Comparison of ENCODE assay signal across 23 cellular contexts in genomic region chr15:83578706-83579105, GRCh38.
"Had no signal": no experiment of that assay in that cellular context is flagged by ENCODE, and none has a peak within 500 bp of the region (broad histone marks: within the 10 kb centered on the region; RNA-seq: fewer than 3 reads in every experiment).

No MANE protein-coding gene starts in this region.

- H3K27ac ChIP-seq: coronary artery, epithelial cell of prostate, esophagus squamous epithelium, gastrocnemius medialis, heart right ventricle, left lung, lower lobe of right lung had no signal

- H3K4me3 ChIP-seq: coronary artery, dorsolateral prefrontal cortex, esophagus squamous epithelium, gastrocnemius medialis, heart right ventricle, left lung, lower lobe of right lung, mucosa of descending colon had no signal

- H3K4me1 ChIP-seq: esophagus squamous epithelium, gastrocnemius medialis, heart right ventricle, left lung, lower lobe of right lung had no signal

- H3K9me3 ChIP-seq: esophagus squamous epithelium, gastrocnemius medialis, heart right ventricle, left lung, lower lobe of right lung, mucosa of descending colon had no signal

- ATAC-seq: esophagus mucosa, gastrocnemius medialis, heart right ventricle, left cardiac atrium, left lung, left ventricle myocardium superior, lower lobe of right lung, mucosa of descending colon had no signal

- H3K36me3 Mint-ChIP-seq: mesothelial cell of epicardium had no signal

- H3K36me3 ChIP-seq: esophagus squamous epithelium, gastrocnemius medialis, heart right ventricle, left lung, lower lobe of right lung had no signal

- H3K4me3 Mint-ChIP-seq: mesothelial cell of epicardium had no signal

- H3K27me3 ChIP-seq: dorsolateral prefrontal cortex, esophagus squamous epithelium, gastrocnemius medialis, heart right ventricle, left lung had no signal

- H3K27ac Mint-ChIP-seq: mesothelial cell of epicardium had no signal

- DNase-seq: dermis blood vessel endothelial cell; effector CD4-positive, alpha-beta T cell; effector memory CD4-positive, alpha-beta T cell; erythroblast; esophagus squamous epithelium; foreskin fibroblast; foreskin melanocyte; gastrocnemius medialis; glutamatergic neuron; head of caudate nucleus; heart right ventricle; hippocampal formation; left cardiac atrium; left lung; left ventricle myocardium superior; lower lobe of right lung; mesenchymal stem cell; mucosa of descending colon had no signal

- H3K9me3 Mint-ChIP-seq: mesothelial cell of epicardium had no signal
